Comparison of ENCODE assay signal across 19 cellular contexts in genomic region chr16:56618138-56618537, GRCh38. TPM values are rescaled to one million over a fixed set of nuclear protein-coding genes. Genes with fewer than 3 reads are reported as not detected.
DNase-seq lines count a peak whose midpoint lies in the region; ATAC-seq and TF ChIP-seq lines count a peak whose summit lies in the region.
"Had no signal": no experiment of that assay in that cellular context is flagged by ENCODE, and none has a peak within 500 bp of the region (broad histone marks: within the 10 kb centered on the region; RNA-seq: fewer than 3 reads in every experiment).

No MANE protein-coding gene starts in this region.

- CTCF ChIA-PET in mammary epithelial cell (lab: Charles Lee; ENCODE audit: low non-redundant PET) = no interaction called here

- WGBS in mammary epithelial cell (ENCODE audit: low coverage, missing lambda C conversion rate) = 93% methylated on average over 4 of the region's 6 CpGs

- H3K79me2 ChIP-seq in mammary epithelial cell (ENCODE audit: insufficient read depth, low read length) = peaks cover 3% of the 10 kb centered on the region

- in situ Hi-C loops in mammary epithelial cell (cut with MboI; ENCODE audit: low sequenced_read_pairs in 2 of 2) = no loop called here

- peaks cover 4% of the 10 kb centered on the region for H3K27me3 ChIP-seq in CD4-positive, CD25-positive, alpha-beta regulatory T cell (ENCODE audit: control insufficient read depth, insufficient read depth, low read length)
- no peaks in the 10 kb centered on the region for H3K27me3 ChIP-seq in mammary epithelial cell (ENCODE audit: insufficient read depth, low read length)
- no peaks in the 10 kb centered on the region for H3K27me3 ChIP-seq in muscle layer of colon (ENCODE audit: control insufficient read depth in 1 of 2, insufficient read depth in 2 of 2, low read length in 2 of 2)
- H3K27me3 ChIP-seq: BE2C had no signal

- no peak overlapping the region for H3K27ac ChIP-seq in CD4-positive, CD25-positive, alpha-beta regulatory T cell (ENCODE audit: insufficient read depth, low read length, poor library complexity, severe bottlenecking)
- H3K27ac ChIP-seq in mammary epithelial cell (ENCODE audit: insufficient read depth, low read depth, low read length) (no peak overlapping the region), muscle layer of colon (ENCODE audit: low read depth, low read length) (no peak overlapping the region)
- H3K27ac ChIP-seq: epithelial cell of prostate had no signal

- no peaks in the 10 kb centered on the region for H3K36me3 ChIP-seq in CD4-positive, CD25-positive, alpha-beta regulatory T cell (ENCODE audit: control insufficient read depth, insufficient read depth, low read length)
- no peaks in the 10 kb centered on the region for H3K36me3 ChIP-seq in mammary epithelial cell (ENCODE audit: insufficient read depth, low read length)
- no peaks in the 10 kb centered on the region for H3K36me3 ChIP-seq in muscle layer of colon (ENCODE audit: insufficient read depth, low read length)
- H3K36me3 ChIP-seq in mucosa of descending colon (ENCODE audit: low read depth) = no peaks in the 10 kb centered on the region
- H3K36me3 ChIP-seq: BE2C, HAP-1, thoracic aorta had no signal

- H3K4me2 ChIP-seq in mammary epithelial cell (ENCODE audit: insufficient read depth, low read depth, low read length) = peak overlapping the region; percentile 45

- H4K20me1 ChIP-seq in mammary epithelial cell (ENCODE audit: insufficient read depth, low read length) = no peaks in the 10 kb centered on the region

- H3K27ac Mint-ChIP-seq in CD4-positive, CD25-positive, alpha-beta regulatory T cell = no peak overlapping the region
- no peak overlapping the region; the same call in 1 of the 2 replicates for H3K27ac Mint-ChIP-seq in HFFc6
- H3K27ac Mint-ChIP-seq: activated CD4-positive, alpha-beta memory T cell treated with anti-CD3 and anti-CD28 coated beads for 36 hours; immature natural killer cell; mesothelial cell of epicardium had no signal

- no peak overlapping the region for H3K9ac ChIP-seq in mammary epithelial cell (ENCODE audit: insufficient read depth, low read length)
- peak overlapping the region; percentile 80 for H3K9ac ChIP-seq in muscle layer of colon (ENCODE audit: low read length)

- H3K4me3 Mint-ChIP-seq in CD4-positive, CD25-positive, alpha-beta regulatory T cell = peak overlapping the region in 3 of 4 donors; percentile 43 to 85 (median 58)
- H3K4me3 Mint-ChIP-seq in HFFc6 = peak overlapping the region; percentile 83

- no peak for ATAC-seq in CD4-positive, CD25-positive, alpha-beta regulatory T cell (ENCODE audit: low read depth in 2 of 2)
- ATAC-seq in sciatic nerve (no peak), mucosa of descending colon (no peak)

- dilution Hi-C loops in mammary epithelial cell (cut with HindIII; ENCODE audit: low sequenced_read_pairs) = no loop called here

- no TSS peak for BruUV-seq in mammary epithelial cell (replicated peaks; lab: Mats Ljungman, UMichigan)

- no peaks in the 10 kb centered on the region for H3K36me3 Mint-ChIP-seq in CD4-positive, CD25-positive, alpha-beta regulatory T cell
- H3K36me3 Mint-ChIP-seq in HFFc6 (ENCODE audit: low read depth) = no peaks in the 10 kb centered on the region
- H3K36me3 Mint-ChIP-seq: activated CD4-positive, alpha-beta memory T cell treated with anti-CD3 and anti-CD28 coated beads for 36 hours; immature natural killer cell; mesothelial cell of epicardium had no signal

- H2AFZ ChIP-seq in mammary epithelial cell (ENCODE audit: low read depth, low read length) = no peak overlapping the region

- no peak overlapping the region for H3K4me3 ChIP-seq in CD4-positive, CD25-positive, alpha-beta regulatory T cell (ENCODE audit: low read depth, low read length)
- H3K4me3 ChIP-seq in mammary epithelial cell (replicated peaks in 1 of 3; ENCODE audit: insufficient read depth in 1 of 3, low read depth in 2 of 3, low read length in 3 of 3) (peak overlapping the region in 1 of 3 experiments; percentile 14), muscle layer of colon (ENCODE audit: low read depth in 1 of 2, low read length in 2 of 2) (no peak overlapping the region), mucosa of descending colon (no peak overlapping the region)
- H3K4me3 ChIP-seq: HAP-1 had no signal

- peaks cover 13% of the 10 kb centered on the region for H3K4me1 ChIP-seq in CD4-positive, CD25-positive, alpha-beta regulatory T cell (ENCODE audit: control insufficient read depth, insufficient read depth, low read length, poor library complexity, severe bottlenecking)
- H3K4me1 ChIP-seq in mammary epithelial cell (ENCODE audit: insufficient read depth, low read length) (peaks cover 25% of the 10 kb centered on the region), muscle layer of colon (ENCODE audit: insufficient read depth, low read length) (peaks cover 8% of the 10 kb centered on the region), mucosa of descending colon (ENCODE audit: low read depth) (peaks cover 7% of the 10 kb centered on the region)
- H3K4me1 ChIP-seq: BE2C had no signal

- intact Hi-C loops in mammary epithelial cell (cut with micrococcal nuclease) (no loop called here), sciatic nerve (cut with DNase I) (no loop called here), mucosa of descending colon (cut with DNase I, micrococcal nuclease) (no loop called here)

- H3K27me3 Mint-ChIP-seq in CD4-positive, CD25-positive, alpha-beta regulatory T cell = peaks cover 9% of the 10 kb centered on the region
- no peaks in the 10 kb centered on the region; the same call in none of the 2 replicates for H3K27me3 Mint-ChIP-seq in HFFc6 (ENCODE audit: insufficient read depth)

- H3K4me1 Mint-ChIP-seq in CD4-positive, CD25-positive, alpha-beta regulatory T cell = peaks cover 2 to 17% (median 10%) of the 10 kb centered on the region in 4 donors
- peaks cover 41% of the 10 kb centered on the region for H3K4me1 Mint-ChIP-seq in HFFc6 (ENCODE audit: low read depth)

- no peak for DNase-seq in CD4-positive, CD25-positive, alpha-beta regulatory T cell
- DNase-seq in HFFc6 (no peak), mammary epithelial cell (no peak), NCI-H82 (lab: John Stamatoyannopoulos, UW) (no peak), sciatic nerve (ENCODE audit: low spot score) (no peak), mucosa of descending colon (no peak)
- DNase-seq: activated CD4-positive, alpha-beta memory T cell treated with anti-CD3 and anti-CD28 coated beads for 36 hours; BE2C; immature natural killer cell; NCI-H1694 treated with DMSO at 0.1 percent for 48 hours; NCI-H446 treated with DMSO at 0.1 percent for 48 hours; occipital lobe; stimulated activated CD4-positive, alpha-beta T cell treated with anti-CD3 and anti-CD28 coated beads, Interleukin-4, amount 100 ng/mL, for 24 hours; stimulated activated CD8-positive, alpha-beta memory T cell treated with anti-CD3 and anti-CD28 coated beads, Interleukin-4, amount 100 ng/mL, for 48 hours had no signal

- TF ChIP-seq CTCF in HFFc6 (IDR thresholded peaks at IDR 0.05) = no peak
- no peak for TF ChIP-seq CTCF in mammary epithelial cell (conservative IDR thresholded peaks at IDR 0.05 in 1 of 2, IDR thresholded peaks at IDR 0.05 in 1 of 2; ENCODE audit: extremely low read depth in 1 of 2, insufficient read depth in 1 of 2, low read depth in 1 of 2, low read length in 2 of 2)
- no peak for TF ChIP-seq CTCF in mucosa of descending colon (IDR thresholded peaks at IDR 0.05)

- peaks cover 0 to 2% (median 0%) of the 10 kb centered on the region in 7 donors for H3K9me3 Mint-ChIP-seq in CD4-positive, CD25-positive, alpha-beta regulatory T cell
- no peaks in the 10 kb centered on the region for H3K9me3 Mint-ChIP-seq in HFFc6
- H3K9me3 Mint-ChIP-seq: activated CD4-positive, alpha-beta memory T cell treated with anti-CD3 and anti-CD28 coated beads for 36 hours; immature natural killer cell; mesothelial cell of epicardium had no signal

- no peaks in the 10 kb centered on the region for H3K9me3 ChIP-seq in CD4-positive, CD25-positive, alpha-beta regulatory T cell (ENCODE audit: control insufficient read depth in 2 of 2, low read length in 2 of 2)
- no peaks in the 10 kb centered on the region for H3K9me3 ChIP-seq in mammary epithelial cell (replicated peaks; ENCODE audit: insufficient read depth, low read length)
- H3K9me3 ChIP-seq in muscle layer of colon (ENCODE audit: low read length) = no peaks in the 10 kb centered on the region
- no peaks in the 10 kb centered on the region for H3K9me3 ChIP-seq in mucosa of descending colon
- H3K9me3 ChIP-seq: BE2C, HAP-1, thoracic aorta had no signal

RNA-seq across cellular contexts. Expression of gene MT1E, which starts 7.4 kb away (rescaled TPM):
- 10.4 TPM for total RNA-seq in CD4-positive, CD25-positive, alpha-beta regulatory T cell
- polyA plus RNA-seq in CD4-positive, CD25-positive, alpha-beta regulatory T cell = 10 to 100 TPM in 3 of 4 donors, 1 to 10 TPM in 1; 5.6 to 86.9 (median 24.7) TPM
- 100 to 1,000 TPM; 192 to 469 (median 458) TPM for total RNA-seq in HFFc6 (2021; fragmentation: NEBNext Ultra II Directional; extraction: Animal tissue kit (Norgen Biotek cat#: 25700))
- total RNA-seq in mammary epithelial cell (100 to 1,000 TPM; 259 to 468 TPM), sciatic nerve (44.7 TPM), mucosa of descending colon (100 to 1,000 TPM in 2 of 3 donors, 10 to 100 TPM in 1; 86.6 to 343 (median 237) TPM)
- polyA plus RNA-seq in mammary epithelial cell = 2,254 TPM
- 623 TPM for polyA minus RNA-seq in mammary epithelial cell
- total RNA-seq: mesothelial cell of epicardium had no signal

RNA-seq across cellular contexts. Expression of gene MT2A, which starts 9.8 kb away (rescaled TPM):
- 110 TPM for total RNA-seq in CD4-positive, CD25-positive, alpha-beta regulatory T cell
- 100 to 1,000 TPM; 103 to 444 (median 261) TPM for polyA plus RNA-seq in CD4-positive, CD25-positive, alpha-beta regulatory T cell
- 1,000 to 10,000 TPM in 3 of 6 experiments, 100 to 1,000 TPM in 3; 623 to 1,524 (median 1,044) TPM for total RNA-seq in HFFc6 (2021; fragmentation: NEBNext Ultra II Directional; extraction: Animal tissue kit (Norgen Biotek cat#: 25700))
- total RNA-seq in mammary epithelial cell = 1,000 to 10,000 TPM in 1 of 2 donors, 100 to 1,000 TPM in 1; 295 to 3,844 TPM
- 2,263 TPM for polyA plus RNA-seq in mammary epithelial cell
- 3,641 TPM for polyA minus RNA-seq in mammary epithelial cell
- total RNA-seq in sciatic nerve = 163 TPM
- 100 to 1,000 TPM in 2 of 3 donors, 10 to 100 TPM in 1; 100.0 to 211 (median 206) TPM for total RNA-seq in mucosa of descending colon

RNA-seq across cellular contexts. Expression of gene MT1M, which starts 14.3 kb away (rescaled TPM):
- not detected for total RNA-seq in CD4-positive, CD25-positive, alpha-beta regulatory T cell
- polyA plus RNA-seq in CD4-positive, CD25-positive, alpha-beta regulatory T cell = not detected
- under 1 TPM in 5 of 6 experiments, not detected in 1; 0.21 to 0.41 (median 0.28) TPM for total RNA-seq in HFFc6 (2021; fragmentation: NEBNext Ultra II Directional; extraction: Animal tissue kit (Norgen Biotek cat#: 25700))
- total RNA-seq in mammary epithelial cell (1 to 10 TPM in 1 of 2 donors, not detected in 1; 2.5 TPM), sciatic nerve (6.7 TPM), mucosa of descending colon (10 to 100 TPM in 2 of 3 donors, 1 to 10 TPM in 1; 9.5 to 40.0 (median 23.3) TPM)
- not detected for polyA plus RNA-seq in mammary epithelial cell
- polyA minus RNA-seq in mammary epithelial cell = not detected
- total RNA-seq: activated CD4-positive, alpha-beta memory T cell treated with anti-CD3 and anti-CD28 coated beads for 36 hours; mesothelial cell of epicardium had no signal
- polyA plus RNA-seq: immature natural killer cell had no signal

RNA-seq across cellular contexts. Expression of gene MT1A, which starts 20.3 kb away (rescaled TPM):
- total RNA-seq in CD4-positive, CD25-positive, alpha-beta regulatory T cell = not detected
- not detected for polyA plus RNA-seq in CD4-positive, CD25-positive, alpha-beta regulatory T cell
- 1 to 10 TPM in 1 of 6 experiments, under 1 TPM in 1, not detected in 4; 0.50 to 1.5 TPM for total RNA-seq in HFFc6 (2021; fragmentation: NEBNext Ultra II Directional; extraction: Animal tissue kit (Norgen Biotek cat#: 25700))
- not detected for total RNA-seq in mammary epithelial cell
- 0.65 TPM for polyA plus RNA-seq in mammary epithelial cell
- not detected for polyA minus RNA-seq in mammary epithelial cell
- total RNA-seq in sciatic nerve = 1.8 TPM
- total RNA-seq in mucosa of descending colon = 1 to 10 TPM; 4.5 to 9.7 (median 8.9) TPM
- total RNA-seq: mesothelial cell of epicardium, occipital lobe had no signal
- polyA plus RNA-seq: immature natural killer cell had no signal

RNA-seq across cellular contexts. Expression of gene MT3, which starts 28.8 kb away (rescaled TPM):
- not detected for total RNA-seq in CD4-positive, CD25-positive, alpha-beta regulatory T cell
- polyA plus RNA-seq in CD4-positive, CD25-positive, alpha-beta regulatory T cell = 1 to 10 TPM in 1 of 4 donors, not detected in 3; 1.2 TPM
- not detected for total RNA-seq in HFFc6 (2021; fragmentation: NEBNext Ultra II Directional; extraction: Animal tissue kit (Norgen Biotek cat#: 25700))
- not detected for total RNA-seq in mammary epithelial cell
- polyA plus RNA-seq in mammary epithelial cell = not detected
- not detected for polyA minus RNA-seq in mammary epithelial cell
- total RNA-seq in sciatic nerve = 94.5 TPM
- 1 to 10 TPM in 2 of 3 donors, not detected in 1; 3.0 to 8.8 TPM for total RNA-seq in mucosa of descending colon
- total RNA-seq: mesothelial cell of epicardium, thoracic aorta had no signal
- polyA plus RNA-seq: immature natural killer cell had no signal
